ENCODE assay signal across 1 cellular context in the genomic region with DNA sequence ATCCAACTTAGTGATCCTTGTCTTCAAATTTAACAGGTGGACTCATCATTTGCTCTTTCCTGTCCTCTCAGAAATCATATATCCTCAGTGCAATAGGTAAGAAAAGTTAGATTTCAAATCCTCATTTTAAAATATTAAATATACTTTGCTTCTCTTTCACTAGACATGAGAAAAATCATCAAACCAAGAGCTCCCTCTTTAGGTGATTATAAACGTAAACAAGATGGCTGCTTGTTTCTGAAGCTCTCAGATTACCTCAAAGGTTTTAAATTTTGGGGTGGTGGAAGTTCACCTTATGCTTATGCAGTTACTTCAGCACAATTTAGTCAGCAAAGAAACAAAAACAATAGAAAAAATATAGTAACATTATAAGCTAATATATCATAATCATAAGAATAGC.
TF ChIP-seq lines count a peak whose summit lies in the region.

No MANE protein-coding gene starts in this region.

TF ChIP-seq in GM12878, 131 proteins besides CTCF, POLR2A, EP300 and RAD21 (continued from another document):
- no peak for TF ChIP-seq IRF4 (IDR thresholded peaks at IDR 0.05; ENCODE audit: low read depth, low read length)
TF ChIP-seq in GM12878: peak in this region for 1.
